In the genomic region with DNA sequence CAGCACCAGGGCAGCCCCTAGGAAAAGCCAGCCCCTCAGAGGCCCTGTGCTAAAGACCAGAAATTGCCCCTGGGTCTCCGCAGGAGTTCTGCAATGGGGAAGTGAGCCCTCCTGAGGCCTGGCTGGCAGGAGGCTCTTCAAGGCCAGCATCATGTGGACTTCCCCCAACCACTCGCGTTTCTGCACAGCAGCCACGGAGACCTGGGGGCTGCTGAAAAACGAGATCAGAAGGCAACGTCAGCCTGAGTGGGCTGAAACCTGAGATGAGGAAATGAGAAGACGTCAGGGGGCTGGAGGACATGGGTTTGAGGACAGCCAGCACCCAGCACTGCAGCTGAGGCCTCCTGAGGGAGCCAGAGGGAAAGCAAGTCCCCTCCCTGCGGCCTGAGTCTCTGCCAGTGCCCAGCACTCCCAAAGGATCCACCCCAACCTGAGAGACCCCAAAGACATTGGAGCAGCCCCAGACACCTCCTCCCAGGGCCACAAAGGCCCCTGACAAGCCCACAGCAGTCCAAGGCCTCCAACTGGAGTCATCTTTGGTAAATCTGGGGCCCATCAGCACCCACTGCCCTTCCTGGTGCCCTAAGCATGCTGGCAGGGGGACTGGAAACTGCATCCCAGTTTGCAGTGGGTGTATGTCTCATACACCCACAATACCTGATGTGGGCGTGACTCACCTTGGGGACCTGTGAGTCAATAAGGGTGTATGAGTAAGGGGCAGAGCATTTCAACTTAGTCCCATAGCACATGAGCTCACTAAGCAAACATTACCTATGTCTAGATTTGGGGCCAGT, we compare ENCODE assay signal across 8 cellular contexts. TPM values are rescaled to one million over a fixed set of nuclear protein-coding genes. Genes with fewer than 3 reads are reported as not detected.
DNase-seq lines count a peak whose midpoint lies in the region; ATAC-seq and TF ChIP-seq lines count a peak whose summit lies in the region.

No MANE protein-coding gene starts in this region.

- no peak overlapping the region for H3K4me3 Mint-ChIP-seq in activated CD8-positive, alpha-beta T cell treated with anti-CD3 and anti-CD28 coated beads, Interleukin-2, amount 10 ng/mL, durations not matched to agents 7 days and 5 days

- POLR2A ChIA-PET in AG04450 (lab: Yijun Ruan, JAX), result no interaction called here
- POLR2A ChIA-PET in activated CD8-positive, alpha-beta T cell treated with anti-CD3 and anti-CD28 coated beads, Interleukin-2, amount 10 ng/mL, durations not matched to agents 7 days and 5 days (lab: Charles Lee), result interaction anchor here (0.6 to 4.6 kb wide), 4 partner anchors 11 to 36 kb away, joined by 3 to 23 read pairs (median 4); no protein-coding TSS in a partner anchor

- peaks cover 88% of the 10 kb centered on the region for H3K4me1 Mint-ChIP-seq in activated CD8-positive, alpha-beta T cell treated with anti-CD3 and anti-CD28 coated beads, Interleukin-2, amount 10 ng/mL, durations not matched to agents 7 days and 5 days (ENCODE audit: low read depth)

- H3K27ac ChIP-seq in AG04450 (ENCODE audit: low read depth, low read length), result peak overlapping the region; percentile 61

- H3K4me3 ChIP-seq in AG04450 (ENCODE audit: low read depth, low read length), result no peak overlapping the region

- H3K27me3 ChIP-seq in AG04450 (ENCODE audit: control insufficient read depth, insufficient read depth, low read length), result no peaks in the 10 kb centered on the region

- no peaks in the 10 kb centered on the region for H3K27me3 Mint-ChIP-seq in activated CD8-positive, alpha-beta T cell treated with anti-CD3 and anti-CD28 coated beads, Interleukin-2, amount 10 ng/mL, durations not matched to agents 7 days and 5 days (ENCODE audit: low read depth)

- peak overlapping the region; percentile 81 for H3K27ac Mint-ChIP-seq in activated CD8-positive, alpha-beta T cell treated with anti-CD3 and anti-CD28 coated beads, Interleukin-2, amount 10 ng/mL, durations not matched to agents 7 days and 5 days

- no peaks in the 10 kb centered on the region for H3K9me3 ChIP-seq in AG04450 (ENCODE audit: control insufficient read depth, insufficient read depth, low read length)

- DNase-seq in AG04450 (ENCODE audit: low read depth, low spot score) (no peak), medulla oblongata (ENCODE audit: extremely low spot score) (peak; percentile 64), DMS 273 treated with DMSO at 0.1 percent for 48 hours (lab: John Stamatoyannopoulos, UW) (no peak), cortex of kidney (lab: John Stamatoyannopoulos, UW) (no peak)
- no peak for DNase-seq in activated CD8-positive, alpha-beta T cell treated with anti-CD3 and anti-CD28 coated beads, Interleukin-2, amount 10 ng/mL, durations not matched to agents 7 days and 5 days

- CTCF ChIA-PET in AG04450 (lab: Charles Lee), result interaction anchor here (2.1 kb wide), 1 partner anchor 14 kb away, joined by 5 read pairs; no protein-coding TSS in a partner anchor
- CTCF ChIA-PET in activated CD8-positive, alpha-beta T cell treated with anti-CD3 and anti-CD28 coated beads, Interleukin-2, amount 10 ng/mL, durations not matched to agents 7 days and 5 days (lab: Charles Lee), result interaction anchor here (1.0 to 5.3 kb wide), 4 partner anchors 12 to 42 kb away, joined by 3 to 24 read pairs (median 6); no protein-coding TSS in a partner anchor

- ATAC-seq in GM18873 (IDR thresholded peaks at IDR 0.05; ENCODE audit: low FRiP score, unreplicated experiment) (peak; percentile 29), HG03565 (IDR thresholded peaks at IDR 0.05; ENCODE audit: unreplicated experiment) (peak; percentile 24), GM19324 (IDR thresholded peaks at IDR 0.05; ENCODE audit: low FRiP score, unreplicated experiment) (no peak)
- no peak for ATAC-seq in activated CD8-positive, alpha-beta T cell treated with anti-CD3 and anti-CD28 coated beads, Interleukin-2, amount 10 ng/mL, durations not matched to agents 7 days and 5 days

- TF ChIP-seq CTCF in AG04450 (IDR thresholded peaks at IDR 0.05; ENCODE audit: low read depth, low read length), result no peak

- no peaks in the 10 kb centered on the region for H3K9me3 Mint-ChIP-seq in activated CD8-positive, alpha-beta T cell treated with anti-CD3 and anti-CD28 coated beads, Interleukin-2, amount 10 ng/mL, durations not matched to agents 7 days and 5 days (ENCODE audit: insufficient read depth)

- H3K36me3 Mint-ChIP-seq in activated CD8-positive, alpha-beta T cell treated with anti-CD3 and anti-CD28 coated beads, Interleukin-2, amount 10 ng/mL, durations not matched to agents 7 days and 5 days (ENCODE audit: low read depth), result no peaks in the 10 kb centered on the region

RNA-seq across cellular contexts. Expression of a gene that starts 29.2 kb away (rescaled TPM):
- polyA plus RNA-seq in AG04450 (2011; rRNA removed), result 0.09 and 0.14 TPM in 2 replicates
- 0.23 and 0.35 TPM in 2 replicates for polyA minus RNA-seq in AG04450 (2011; rRNA and poly(A)+ RNA removed)
- total RNA-seq in activated CD8-positive, alpha-beta T cell treated with anti-CD3 and anti-CD28 coated beads, Interleukin-2, amount 10 ng/mL, durations not matched to agents 7 days and 5 days, result not detected

RNA-seq across cellular contexts. Expression of a gene that starts 37.1 kb away (rescaled TPM):
- 7.5 and 11.4 TPM in 2 replicates for polyA plus RNA-seq in AG04450 (2011; rRNA removed)
- 12.9 and 16.0 TPM in 2 replicates for polyA minus RNA-seq in AG04450 (2011; rRNA and poly(A)+ RNA removed)
- total RNA-seq in activated CD8-positive, alpha-beta T cell treated with anti-CD3 and anti-CD28 coated beads, Interleukin-2, amount 10 ng/mL, durations not matched to agents 7 days and 5 days, result 10 to 100 TPM; 16.1 to 16.9 TPM

Comparison
In these comparisons a context has a peak if more than half of its experiments do, and no peak if none do; other contexts are left out.
1. ATAC-seq: peak in GM18873 (single experiment) and HG03565 (single experiment); none in activated CD8-positive, alpha-beta T cell treated with anti-CD3 and anti-CD28 coated beads, Interleukin-2, amount 10 ng/mL, durations not matched to agents 7 days and 5 days (single experiment) and GM19324 (single experiment).